1 cellular context compared by ENCODE assay signal in the genomic region with DNA sequence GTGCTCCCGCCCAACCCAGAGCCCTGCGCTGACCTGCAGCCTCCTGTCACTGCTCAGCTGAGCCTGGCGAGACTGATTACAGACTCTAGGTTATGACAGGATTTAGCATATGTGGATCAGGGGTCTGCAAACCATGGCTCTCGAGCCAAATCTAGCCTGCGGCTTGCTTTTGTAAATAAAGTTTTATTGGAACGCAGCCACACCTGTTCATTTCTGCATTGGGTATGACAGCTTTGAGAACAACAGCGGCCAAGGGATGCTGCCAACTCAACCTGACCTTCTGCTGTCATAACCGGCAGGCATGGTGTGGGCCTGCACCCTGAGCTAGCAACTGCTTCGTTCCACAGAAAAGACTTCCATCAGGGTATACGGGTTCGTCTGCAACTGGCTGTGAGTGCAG.
A peak's percentile ranks its signal among the peaks of the same experiment; 100 is the strongest.
TF ChIP-seq lines count a peak whose summit lies in the region.

No MANE protein-coding gene starts in this region.

TF ChIP-seq in K562, 482 proteins besides CTCF, POLR2A, EP300 and RAD21 (continued from another document):
- TF ChIP-seq, protein P1, sequence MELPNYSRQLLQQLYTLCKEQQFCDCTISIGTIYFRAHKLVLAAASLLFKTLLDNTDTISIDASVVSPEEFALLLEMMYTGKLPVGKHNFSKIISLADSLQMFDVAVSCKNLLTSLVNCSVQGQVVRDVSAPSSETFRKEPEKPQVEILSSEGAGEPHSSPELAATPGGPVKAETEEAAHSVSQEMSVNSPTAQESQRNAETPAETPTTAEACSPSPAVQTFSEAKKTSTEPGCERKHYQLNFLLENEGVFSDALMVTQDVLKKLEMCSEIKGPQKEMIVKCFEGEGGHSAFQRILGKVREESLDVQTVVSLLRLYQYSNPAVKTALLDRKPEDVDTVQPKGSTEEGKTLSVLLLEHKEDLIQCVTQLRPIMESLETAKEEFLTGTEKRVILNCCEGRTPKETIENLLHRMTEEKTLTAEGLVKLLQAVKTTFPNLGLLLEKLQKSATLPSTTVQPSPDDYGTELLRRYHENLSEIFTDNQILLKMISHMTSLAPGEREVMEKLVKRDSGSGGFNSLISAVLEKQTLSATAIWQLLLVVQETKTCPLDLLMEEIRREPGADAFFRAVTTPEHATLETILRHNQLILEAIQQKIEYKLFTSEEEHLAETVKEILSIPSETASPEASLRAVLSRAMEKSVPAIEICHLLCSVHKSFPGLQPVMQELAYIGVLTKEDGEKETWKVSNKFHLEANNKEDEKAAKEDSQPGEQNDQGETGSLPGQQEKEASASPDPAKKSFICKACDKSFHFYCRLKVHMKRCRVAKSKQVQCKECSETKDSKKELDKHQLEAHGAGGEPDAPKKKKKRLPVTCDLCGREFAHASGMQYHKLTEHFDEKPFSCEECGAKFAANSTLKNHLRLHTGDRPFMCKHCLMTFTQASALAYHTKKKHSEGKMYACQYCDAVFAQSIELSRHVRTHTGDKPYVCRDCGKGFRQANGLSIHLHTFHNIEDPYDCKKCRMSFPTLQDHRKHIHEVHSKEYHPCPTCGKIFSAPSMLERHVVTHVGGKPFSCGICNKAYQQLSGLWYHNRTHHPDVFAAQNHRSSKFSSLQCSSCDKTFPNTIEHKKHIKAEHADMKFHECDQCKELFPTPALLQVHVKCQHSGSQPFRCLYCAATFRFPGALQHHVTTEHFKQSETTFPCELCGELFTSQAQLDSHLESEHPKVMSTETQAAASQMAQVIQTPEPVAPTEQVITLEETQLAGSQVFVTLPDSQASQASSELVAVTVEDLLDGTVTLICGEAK (IDR thresholded peaks at IDR 0.05), result peak; percentile 86
- TF ChIP-seq, protein P1 (CRISPR knock-in tag; IDR thresholded peaks at IDR 0.05), result peak; percentile 70
- no peak for TF ChIP-seq HNRNPK (IDR thresholded peaks at IDR 0.05; ENCODE audit: low read depth, low read length, poor library complexity, severe bottlenecking)
